ENCODE assay signal across 8 cellular contexts in genomic region chr7:148503900-148504487, GRCh38.
DNase-seq lines count a peak whose midpoint lies in the region; ATAC-seq and TF ChIP-seq lines count a peak whose summit lies in the region.

No MANE protein-coding gene starts in this region.

- no peak for ATAC-seq in HG02588 (IDR thresholded peaks at IDR 0.05; ENCODE audit: unreplicated experiment)
- no peak for ATAC-seq in HG03378 (IDR thresholded peaks at IDR 0.05; ENCODE audit: unreplicated experiment)

- no peaks in the 10 kb centered on the region for H3K4me1 ChIP-seq in A673 (ENCODE audit: insufficient read depth, low read length, poor library complexity, severe bottlenecking)
- H3K4me1 ChIP-seq in neutrophil (ENCODE audit: control insufficient read depth in 1 of 2, insufficient read depth in 1 of 2, low read depth in 1 of 2, low read length in 1 of 2), result no peaks in the 10 kb centered on the region

- H3K36me3 ChIP-seq in A673 (ENCODE audit: insufficient read depth, low read length, poor library complexity, severe bottlenecking) (no peaks in the 10 kb centered on the region), neutrophil (no peaks in the 10 kb centered on the region)

- POLR2A ChIA-PET in A673 (lab: Charles Lee; ENCODE audit: low non-redundant PET), result no interaction called here

- DNase-seq in A673 (ENCODE audit: low spot score), result peak; percentile 57
- peak; percentile 56 for DNase-seq in GM12865 (ENCODE audit: low read depth)
- DNase-seq in NCI-H748 treated with DMSO at 0.1 percent for 48 hours (lab: John Stamatoyannopoulos, UW), result peak; percentile 11
- DNase-seq in dedifferentiated amniotic fluid mesenchymal stem cell (ENCODE audit: extremely low spot score), result peak; percentile 26
- no peak for DNase-seq in activated T-cell treated with anti-CD3 and anti-CD28 coated beads, Interleukin-2, amount 50 U/mL, for 1 hour

- H3K4me3 ChIP-seq in A673 (ENCODE audit: low read depth, low read length, poor library complexity, severe bottlenecking) (no peak overlapping the region), GM12865 (ENCODE audit: low read depth, low read length) (no peak overlapping the region), neutrophil (ENCODE audit: low read depth in 1 of 2, low read length in 1 of 2) (no peak overlapping the region)

- H3K27me3 ChIP-seq in A673 (replicated peaks; ENCODE audit: insufficient read depth, low read depth, low read length, poor library complexity) (no peaks in the 10 kb centered on the region), neutrophil (peaks cover 30% of the 10 kb centered on the region)

- intact Hi-C loops in A673 (cut with micrococcal nuclease; ENCODE audit: unreplicated experiment), result loop anchor here (1.0 kb wide), 1 partner anchor 459 kb away; no protein-coding TSS in a partner anchor

- TF ChIP-seq CTCF in A673 (conservative IDR thresholded peaks at IDR 0.05; ENCODE audit: low read depth, low read length) (peak; percentile 82), GM12865 (IDR thresholded peaks at IDR 0.05; ENCODE audit: insufficient read depth, low read depth, low read length, missing control alignments) (peak; percentile 49), neutrophil (IDR thresholded peaks at IDR 0.05) (peak; percentile 11)

- BruUV-seq in A673 (replicated peaks; lab: Mats Ljungman, UMichigan), result no TSS peak

- CTCF ChIA-PET in A673 (lab: Charles Lee), result no interaction called here

- H3K9me3 ChIP-seq in A673 (ENCODE audit: low read depth, low read length, poor library complexity, severe bottlenecking) (no peaks in the 10 kb centered on the region), neutrophil (no peaks in the 10 kb centered on the region)

- H3K27ac ChIP-seq in A673 (ENCODE audit: low read depth, low read length, poor library complexity, severe bottlenecking), result no peak overlapping the region
- no peak overlapping the region for H3K27ac ChIP-seq in neutrophil

Comparison
In these comparisons a context has a peak if more than half of its experiments do, and no peak if none do; other contexts are left out.
1. CTCF ChIP-seq: peak in every context shown above with its lines; median percentile 82 in A673; 49 in GM12865; 11 in neutrophil.